ENCODE assay signal across 16 cellular contexts in the genomic region with DNA sequence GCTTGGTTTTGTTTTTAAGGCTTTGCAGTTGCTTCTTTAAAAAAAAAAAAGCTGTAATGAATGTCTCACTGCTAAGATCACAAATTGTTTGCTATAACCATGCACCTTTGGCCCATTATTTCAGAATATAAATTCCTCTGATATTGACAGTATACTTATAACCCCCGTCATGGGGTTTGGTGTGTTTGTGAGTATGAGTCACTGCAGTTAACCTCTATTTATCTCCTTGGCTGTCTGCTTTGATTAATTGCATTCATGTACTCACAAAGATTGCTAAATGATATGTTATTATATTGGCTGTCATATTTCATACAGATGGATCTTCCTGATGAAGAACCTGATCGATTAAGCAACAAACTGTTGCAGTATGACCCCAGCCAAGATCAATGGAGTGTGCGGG. TPM values are rescaled to one million over a fixed set of nuclear protein-coding genes. Genes with fewer than 3 reads are reported as not detected.
"Had no signal": no experiment of that assay in that cellular context is flagged by ENCODE, and none has a peak within 500 bp of the region (broad histone marks: within the 10 kb centered on the region; RNA-seq: fewer than 3 reads in every experiment).

No MANE protein-coding gene starts in this region.

- DNase-seq: activated CD4-positive, alpha-beta T cell treated with anti-CD3 and anti-CD28 coated beads, Interleukin-2, amount 50 U/mL, for 48 hours; activated CD4-positive, CD25-positive, alpha-beta regulatory T cell treated with anti-CD3 and anti-CD28 coated beads, Interleukin-2, amount 50 U/mL, for 72 hours; activated gamma-delta T cell; activated naive CD8-positive, alpha-beta T cell treated with anti-CD3 and anti-CD28 coated beads for 36 hours; activated T-cell treated with anti-CD3 and anti-CD28 coated beads, Interleukin-2, amount 50 U/mL, for 48 hours; anterior cingulate cortex; dorsolateral prefrontal cortex; foreskin fibroblast; glutamatergic neuron; natural killer cell; right cardiac atrium; T-helper 9 cell; thyroid gland had no signal

- H3K4me3 ChIP-seq: dorsolateral prefrontal cortex, thyroid gland had no signal

- H3K27me3 ChIP-seq: dorsolateral prefrontal cortex, thyroid gland had no signal

- H3K27ac ChIP-seq: dorsolateral prefrontal cortex, thyroid gland had no signal

- H3K4me1 ChIP-seq: thyroid gland had no signal

- H3K36me3 ChIP-seq: thyroid gland had no signal

- H3K9me3 ChIP-seq: thyroid gland had no signal

RNA-seq across cellular contexts. Expression of a gene that starts 14.8 kb away (rescaled TPM):
- total RNA-seq: activated naive CD8-positive, alpha-beta T cell treated with anti-CD3 and anti-CD28 coated beads for 36 hours; esophagus mucosa; lung microvascular endothelial cell; mononuclear cell had no signal
